22 cellular contexts compared by ENCODE assay signal in genomic region chr2:33267745-33268144, GRCh38.
DNase-seq lines count a peak whose midpoint lies in the region; ATAC-seq and TF ChIP-seq lines count a peak whose summit lies in the region.
"Had no signal": no experiment of that assay in that cellular context is flagged by ENCODE, and none has a peak within 500 bp of the region (broad histone marks: within the 10 kb centered on the region; RNA-seq: fewer than 3 reads in every experiment).

No MANE protein-coding gene starts in this region.

- H3K27me3 Mint-ChIP-seq in activated T-cell treated with anti-CD3 and anti-CD28 coated beads, Interleukin-2, amount 50 U/mL, for 72 hours (ENCODE audit: low read depth), result peaks cover 27% of the 10 kb centered on the region
- H3K27me3 Mint-ChIP-seq in type B pancreatic cell, result no peaks in the 10 kb centered on the region

- ATAC-seq in activated T-cell treated with anti-CD3 and anti-CD28 coated beads, Interleukin-2, amount 50 U/mL, for 72 hours (replicated peaks in 1 of 2), result no peak
- ATAC-seq: K562, left lobe of liver had no signal

- peaks cover 1 to 3% of the 10 kb centered on the region in 2 donors for H3K36me3 Mint-ChIP-seq in activated T-cell treated with anti-CD3 and anti-CD28 coated beads, Interleukin-2, amount 50 U/mL, for 72 hours (ENCODE audit: insufficient read depth in 2 of 2)
- peaks cover 9% of the 10 kb centered on the region for H3K36me3 Mint-ChIP-seq in type B pancreatic cell
- H3K36me3 Mint-ChIP-seq: CD4-positive, CD25-positive, alpha-beta regulatory T cell had no signal

- peak overlapping the region; percentile 24; the same call in 1 of the 2 replicates for H3K27ac ChIP-seq in VCaP
- H3K27ac ChIP-seq in brain microvascular endothelial cell, result no peak overlapping the region
- H3K27ac ChIP-seq: parathyroid adenoma, spleen, upper lobe of right lung had no signal

- H3K36me3 ChIP-seq in brain microvascular endothelial cell (replicated peaks), result peaks cover 61% of the 10 kb centered on the region
- H3K36me3 ChIP-seq: upper lobe of right lung had no signal

- no peaks in the 10 kb centered on the region for H3K27me3 ChIP-seq in brain microvascular endothelial cell (replicated peaks)
- H3K27me3 ChIP-seq: spleen, upper lobe of right lung had no signal

- no peak overlapping the region for H3K4me3 ChIP-seq in fibroblast of the aortic adventitia (ENCODE audit: low read depth, low read length)
- no peak overlapping the region for H3K4me3 ChIP-seq in brain microvascular endothelial cell (ENCODE audit: low read depth, low read length)
- H3K4me3 ChIP-seq: K562, spleen, upper lobe of right lung had no signal

- H3K27ac Mint-ChIP-seq in activated T-cell treated with anti-CD3 and anti-CD28 coated beads, Interleukin-2, amount 50 U/mL, for 72 hours, result peak overlapping the region; percentile 73
- H3K27ac Mint-ChIP-seq in type B pancreatic cell, result no peak overlapping the region
- H3K27ac Mint-ChIP-seq: CD4-positive, CD25-positive, alpha-beta regulatory T cell had no signal

- in situ Hi-C loops in brain microvascular endothelial cell (cut with HindIII; ENCODE audit: low pct_ligation_motif_present, low sequenced_read_pairs), result no loop called here

- peaks cover 0 to 2% of the 10 kb centered on the region in 2 donors for H3K9me3 Mint-ChIP-seq in activated T-cell treated with anti-CD3 and anti-CD28 coated beads, Interleukin-2, amount 50 U/mL, for 72 hours
- no peaks in the 10 kb centered on the region for H3K9me3 Mint-ChIP-seq in type B pancreatic cell
- H3K9me3 Mint-ChIP-seq: CD4-positive, CD25-positive, alpha-beta regulatory T cell had no signal

- no peak overlapping the region for H3K4me3 Mint-ChIP-seq in activated T-cell treated with anti-CD3 and anti-CD28 coated beads, Interleukin-2, amount 50 U/mL, for 72 hours
- H3K4me3 Mint-ChIP-seq in type B pancreatic cell, result no peak overlapping the region
- H3K4me3 Mint-ChIP-seq: CD4-positive, CD25-positive, alpha-beta regulatory T cell had no signal

- no peak for DNase-seq in activated T-cell treated with anti-CD3 and anti-CD28 coated beads, Interleukin-2, amount 50 U/mL, for 72 hours
- DNase-seq in activated T-cell treated with anti-CD3 and anti-CD28 coated beads, Interleukin-2, amount 50 U/mL, for 48 hours, result no peak
- DNase-seq in fibroblast of the aortic adventitia (ENCODE audit: low read depth), result peak; percentile 50
- DNase-seq in stromal cell of bone marrow (ENCODE audit: low read depth), result peak; percentile 36
- DNase-seq in brain microvascular endothelial cell, result no peak
- no peak for DNase-seq in type B pancreatic cell (ENCODE audit: extremely low spot score, unreplicated experiment)
- no peak for DNase-seq in activated CD8-positive, alpha-beta memory T cell treated with anti-CD3 and anti-CD28 coated beads, Interleukin-2, amount 50 U/mL, for 48 hours
- DNase-seq: activated CD4-positive, alpha-beta T cell treated with anti-CD3 and anti-CD28 coated beads for 1 hour; activated gamma-delta T cell; CD4-positive, CD25-positive, alpha-beta regulatory T cell; cortex of kidney; DND-41; NCI-H1436; NCI-H226; Right ventricle myocardium superior; spleen; stimulated activated naive CD4-positive, alpha-beta T cell; upper lobe of right lung had no signal

- peak; percentile 23; the same call in 1 of the 2 replicates for TF ChIP-seq CTCF in VCaP (conservative IDR thresholded peaks at IDR 0.05)
- TF ChIP-seq CTCF in fibroblast of the aortic adventitia (IDR thresholded peaks at IDR 0.05; ENCODE audit: insufficient read depth, low read length), result no peak
- no peak for TF ChIP-seq CTCF in brain microvascular endothelial cell (IDR thresholded peaks at IDR 0.05; ENCODE audit: low read depth, low read length, missing control alignments)
- no peak for TF ChIP-seq CTCF in type B pancreatic cell (conservative IDR thresholded peaks at IDR 0.05)

- peaks cover 25% of the 10 kb centered on the region for H3K4me1 Mint-ChIP-seq in activated T-cell treated with anti-CD3 and anti-CD28 coated beads, Interleukin-2, amount 50 U/mL, for 72 hours (ENCODE audit: low read depth)
- peaks cover 7% of the 10 kb centered on the region for H3K4me1 Mint-ChIP-seq in type B pancreatic cell (ENCODE audit: unreplicated experiment)

Comparison
In these comparisons a context has a peak if more than half of its experiments do, and no peak if none do; other contexts are left out.
1. DNase-seq: peak in fibroblast of the aortic adventitia (single experiment) and stromal cell of bone marrow (single experiment); none in activated T-cell treated with anti-CD3 and anti-CD28 coated beads, Interleukin-2, amount 50 U/mL, for 72 hours (0 of 2), activated T-cell treated with anti-CD3 and anti-CD28 coated beads, Interleukin-2, amount 50 U/mL, for 48 hours (0 of 2), brain microvascular endothelial cell (single experiment), type B pancreatic cell (single experiment) and activated CD8-positive, alpha-beta memory T cell treated with anti-CD3 and anti-CD28 coated beads, Interleukin-2, amount 50 U/mL, for 48 hours (single experiment).